In genomic region chr3:5186854-5187151, GRCh38 we compare ENCODE assay signal across 8 cellular contexts. TPM values are rescaled to one million over a fixed set of nuclear protein-coding genes. Genes with fewer than 3 reads are reported as not detected.
DNase-seq lines count a peak whose midpoint lies in the region; TF ChIP-seq lines count a peak whose summit lies in the region.

No MANE protein-coding gene starts in this region.

- H3K9me3 ChIP-seq in iPS-20b (ENCODE audit: insufficient read depth, low read depth, low read length) (no peaks in the 10 kb centered on the region), suprapubic skin (no peaks in the 10 kb centered on the region)

- peaks cover 12% of the 10 kb centered on the region for H3K36me3 Mint-ChIP-seq in activated naive CD4-positive, alpha-beta T cell treated with anti-CD3 and anti-CD28 coated beads, Interleukin-2, amount 50 U/mL, for 24 hours
- H3K36me3 Mint-ChIP-seq in activated T-helper 2 cell treated with anti-CD3 and anti-CD28 coated beads, Interferon-gamma antibody, Interleukin-2, Interleukin-4, amounts not matched to agents 10 μg/mL and 5 μg/mL and 100 μg/mL, durations not matched to agents 14 hours and 24 hours and 36 hours (ENCODE audit: low read depth), result peaks cover 43% of the 10 kb centered on the region

- H3K4me1 ChIP-seq in iPS-20b (ENCODE audit: insufficient read depth, low read length), result peaks cover 6% of the 10 kb centered on the region; the same call in 1 of the 2 replicates
- H3K4me1 ChIP-seq in suprapubic skin, result peaks cover 33% of the 10 kb centered on the region

- H3K9me3 Mint-ChIP-seq in activated naive CD4-positive, alpha-beta T cell treated with anti-CD3 and anti-CD28 coated beads, Interleukin-2, amount 50 U/mL, for 24 hours, result no peaks in the 10 kb centered on the region
- H3K9me3 Mint-ChIP-seq in activated T-helper 2 cell treated with anti-CD3 and anti-CD28 coated beads, Interferon-gamma antibody, Interleukin-2, Interleukin-4, amounts not matched to agents 10 μg/mL and 5 μg/mL and 100 μg/mL, durations not matched to agents 14 hours and 24 hours and 36 hours, result no peaks in the 10 kb centered on the region

- H3K4me3 ChIP-seq in iPS-20b (ENCODE audit: low read length) (peak overlapping the region; percentile 78), suprapubic skin (peak overlapping the region; percentile 74)

- no peak for TF ChIP-seq POLR2A in suprapubic skin (IDR thresholded peaks at IDR 0.05)

- H3K27me3 ChIP-seq in iPS-20b (ENCODE audit: insufficient read depth, low read length) (peaks cover 18% of the 10 kb centered on the region), suprapubic skin (no peaks in the 10 kb centered on the region)

- peak overlapping the region; percentile 97 for H3K4me3 Mint-ChIP-seq in activated naive CD4-positive, alpha-beta T cell treated with anti-CD3 and anti-CD28 coated beads, Interleukin-2, amount 50 U/mL, for 24 hours
- H3K4me3 Mint-ChIP-seq in activated T-helper 2 cell treated with anti-CD3 and anti-CD28 coated beads, Interferon-gamma antibody, Interleukin-2, Interleukin-4, amounts not matched to agents 10 μg/mL and 5 μg/mL and 100 μg/mL, durations not matched to agents 14 hours and 24 hours and 36 hours (ENCODE audit: low read depth), result peak overlapping the region; percentile 98

- H3K4me1 Mint-ChIP-seq in activated naive CD4-positive, alpha-beta T cell treated with anti-CD3 and anti-CD28 coated beads, Interleukin-2, amount 50 U/mL, for 24 hours, result peaks cover 28% of the 10 kb centered on the region
- peaks cover 21% of the 10 kb centered on the region for H3K4me1 Mint-ChIP-seq in activated T-helper 2 cell treated with anti-CD3 and anti-CD28 coated beads, Interferon-gamma antibody, Interleukin-2, Interleukin-4, amounts not matched to agents 10 μg/mL and 5 μg/mL and 100 μg/mL, durations not matched to agents 14 hours and 24 hours and 36 hours (ENCODE audit: low read depth)

- no peak overlapping the region for H3K27ac ChIP-seq in iPS-20b (ENCODE audit: low read length)
- peak overlapping the region; percentile 46 for H3K27ac ChIP-seq in suprapubic skin

- intact Hi-C loops in activated T-helper 2 cell treated with anti-CD3 and anti-CD28 coated beads, Interferon-gamma antibody, Interleukin-2, Interleukin-4, amounts not matched to agents 10 μg/mL and 5 μg/mL and 100 μg/mL, durations not matched to agents 14 hours and 24 hours and 36 hours (cut with micrococcal nuclease), result loop anchor here (1.0 to 5.0 kb wide), 3 partner anchors 50 to 209 kb away; partner anchors contain the start of gene ARL8B

- H3K27ac Mint-ChIP-seq in activated naive CD4-positive, alpha-beta T cell treated with anti-CD3 and anti-CD28 coated beads, Interleukin-2, amount 50 U/mL, for 24 hours, result peak overlapping the region; percentile 98
- H3K27ac Mint-ChIP-seq in activated T-helper 2 cell treated with anti-CD3 and anti-CD28 coated beads, Interferon-gamma antibody, Interleukin-2, Interleukin-4, amounts not matched to agents 10 μg/mL and 5 μg/mL and 100 μg/mL, durations not matched to agents 14 hours and 24 hours and 36 hours, result peak overlapping the region; percentile 99

- no peaks in the 10 kb centered on the region for H3K27me3 Mint-ChIP-seq in activated naive CD4-positive, alpha-beta T cell treated with anti-CD3 and anti-CD28 coated beads, Interleukin-2, amount 50 U/mL, for 24 hours
- no peaks in the 10 kb centered on the region for H3K27me3 Mint-ChIP-seq in activated T-helper 2 cell treated with anti-CD3 and anti-CD28 coated beads, Interferon-gamma antibody, Interleukin-2, Interleukin-4, amounts not matched to agents 10 μg/mL and 5 μg/mL and 100 μg/mL, durations not matched to agents 14 hours and 24 hours and 36 hours (ENCODE audit: low read depth)

- peak overlapping the region; percentile 75; the same call in 1 of the 2 replicates for H3K9ac ChIP-seq in iPS-20b (ENCODE audit: low read depth, low read length)

- DNase-seq in activated naive CD4-positive, alpha-beta T cell treated with anti-CD3 and anti-CD28 coated beads, Interleukin-2, amount 50 U/mL, for 16 hours, result no peak
- no peak for DNase-seq in activated T-helper 2 cell treated with anti-CD3 and anti-CD28 coated beads, Interferon-gamma antibody, Interleukin-2, Interleukin-4, amounts not matched to agents 10 μg/mL and 5 μg/mL and 100 μg/mL, durations not matched to agents 14 hours and 24 hours and 36 hours (ENCODE audit: low spot score)
- no peak for DNase-seq in suprapubic skin (ENCODE audit: low spot score in 2 of 2)
- no peak for DNase-seq in nucleus accumbens (lab: John Stamatoyannopoulos, UW)
- DNase-seq in occipital lobe (lab: John Stamatoyannopoulos, UW), result no peak
- no peak for DNase-seq in NCI-H1417 treated with DMSO at 0.1 percent for 48 hours (lab: John Stamatoyannopoulos, UW)

- TF ChIP-seq EP300 in suprapubic skin (IDR thresholded peaks at IDR 0.05), result no peak

- 4% methylated on average over 8 of the region's 8 CpGs for WGBS in suprapubic skin

- no peak for TF ChIP-seq CTCF in suprapubic skin (IDR thresholded peaks at IDR 0.05)

- H3K36me3 ChIP-seq in iPS-20b (ENCODE audit: insufficient read depth, low read depth, low read length) (peaks cover 1% of the 10 kb centered on the region; the same call in 1 of the 2 replicates), suprapubic skin (peaks cover 15% of the 10 kb centered on the region)

RNA-seq across cellular contexts. Expression of gene EDEM1, which starts 0.7 kb away (rescaled TPM):
- total RNA-seq in activated T-helper 2 cell treated with anti-CD3 and anti-CD28 coated beads, Interferon-gamma antibody, Interleukin-2, Interleukin-4, amounts not matched to agents 10 μg/mL and 5 μg/mL and 100 μg/mL, durations not matched to agents 14 hours and 24 hours and 36 hours, result 183 and 187 TPM in 2 replicates
- 100 to 1,000 TPM in 1 of 4 donors, 10 to 100 TPM in 3; 48.1 to 127 (median 56.3) TPM for total RNA-seq in suprapubic skin
- 8.4 TPM for total RNA-seq in occipital lobe
